In the genomic region with DNA sequence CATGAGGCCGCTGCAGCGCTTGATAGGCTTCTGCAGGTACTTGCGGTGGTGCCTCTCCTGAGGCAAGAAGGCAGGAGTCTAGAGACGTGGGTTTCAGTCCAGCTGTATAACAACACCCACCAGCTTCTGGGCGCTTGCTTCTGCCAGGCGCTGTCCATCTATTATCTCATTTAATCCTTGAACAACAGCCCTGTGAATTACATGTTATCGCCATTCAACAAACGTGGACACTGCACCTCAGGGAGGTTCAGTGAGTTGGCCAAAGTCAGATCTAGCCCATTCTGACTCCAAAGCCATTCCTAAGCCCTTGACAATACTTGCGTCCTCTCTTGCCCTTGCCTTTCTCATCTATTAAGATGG, we compare ENCODE assay signal across 1 cellular context.
TF ChIP-seq lines count a peak whose summit lies in the region.

No MANE protein-coding gene starts in this region.

TF ChIP-seq in H1, 55 proteins besides CTCF, POLR2A, EP300 and RAD21:
- TF ChIP-seq E2F6 (IDR thresholded peaks at IDR 0.05) (no peak), SP1 (IDR thresholded peaks at IDR 0.05; ENCODE audit: low read depth, low read length) (no peak), YY1 (IDR thresholded peaks at IDR 0.05; ENCODE audit: low read depth, low read length) (no peak), ASH2L (IDR thresholded peaks at IDR 0.05; ENCODE audit: low read length) (no peak), BACH1 (IDR thresholded peaks at IDR 0.05; ENCODE audit: low read length) (no peak), POLR2AphosphoS5 (IDR thresholded peaks at IDR 0.05; ENCODE audit: low read depth, low read length) (no peak), TCF12 (IDR thresholded peaks at IDR 0.05; ENCODE audit: low read depth, low read length) (no peak), POU5F1 (IDR thresholded peaks at IDR 0.05; ENCODE audit: low read depth, low read length) (no peak), PHF8 (conservative IDR thresholded peaks at IDR 0.05; ENCODE audit: low read depth, low read length) (no peak), ATF3 (IDR thresholded peaks at IDR 0.05; ENCODE audit: insufficient read depth, low read depth, low read length) (no peak), BCL11A (IDR thresholded peaks at IDR 0.05; ENCODE audit: low read depth in 2 of 2, low read length in 2 of 2) (no peak)
- TF ChIP-seq, protein P1, sequence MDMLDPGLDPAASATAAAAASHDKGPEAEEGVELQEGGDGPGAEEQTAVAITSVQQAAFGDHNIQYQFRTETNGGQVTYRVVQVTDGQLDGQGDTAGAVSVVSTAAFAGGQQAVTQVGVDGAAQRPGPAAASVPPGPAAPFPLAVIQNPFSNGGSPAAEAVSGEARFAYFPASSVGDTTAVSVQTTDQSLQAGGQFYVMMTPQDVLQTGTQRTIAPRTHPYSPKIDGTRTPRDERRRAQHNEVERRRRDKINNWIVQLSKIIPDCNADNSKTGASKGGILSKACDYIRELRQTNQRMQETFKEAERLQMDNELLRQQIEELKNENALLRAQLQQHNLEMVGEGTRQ (IDR thresholded peaks at IDR 0.05; ENCODE audit: low read length) = no peak
